Comparison of ENCODE assay signal across 8 cellular contexts in genomic region chr9:127976943-127977871, GRCh38.
DNase-seq lines count a peak whose midpoint lies in the region; ATAC-seq, FAIRE-seq and TF ChIP-seq lines count a peak whose summit lies in the region.

No MANE protein-coding gene starts in this region.

- no peaks in the 10 kb centered on the region for H3K9me3 ChIP-seq in DOHH2 (ENCODE audit: control insufficient read depth, insufficient read depth, low read length)
- H3K9me3 ChIP-seq in OCI-LY3 (ENCODE audit: insufficient read depth, low read length) = no peaks in the 10 kb centered on the region
- H3K9me3 ChIP-seq in effector memory CD4-positive, alpha-beta T cell (ENCODE audit: control insufficient read depth, low read length) = no peaks in the 10 kb centered on the region

- H3K36me3 ChIP-seq in DOHH2 (ENCODE audit: control insufficient read depth, low read length) (peaks cover 80% of the 10 kb centered on the region), OCI-LY3 (replicated peaks; ENCODE audit: low read depth, low read length) (no peaks in the 10 kb centered on the region)
- H3K36me3 ChIP-seq in effector memory CD4-positive, alpha-beta T cell (ENCODE audit: control insufficient read depth, insufficient read depth, low read length) = peaks cover 3% of the 10 kb centered on the region

- H3K79me2 ChIP-seq in DOHH2 (ENCODE audit: control insufficient read depth, low read length) (peaks cover 93% of the 10 kb centered on the region), OCI-LY3 (ENCODE audit: low read length) (peaks cover 48% of the 10 kb centered on the region)

- peak overlapping the region; percentile 83 for H3K27ac ChIP-seq in DOHH2 (ENCODE audit: low read depth, low read length)
- H3K27ac ChIP-seq in OCI-LY3 (ENCODE audit: low read length) = peak overlapping the region; percentile 19; the same call in 1 of the 2 replicates
- H3K27ac ChIP-seq in effector memory CD4-positive, alpha-beta T cell (ENCODE audit: insufficient read depth, low read length, poor library complexity, severe bottlenecking) = peak overlapping the region; percentile 90

- ATAC-seq in GM21381 (IDR thresholded peaks at IDR 0.05; ENCODE audit: unreplicated experiment) (no peak), HG03520 (IDR thresholded peaks at IDR 0.05; ENCODE audit: unreplicated experiment) (no peak)

- no peaks in the 10 kb centered on the region for H3K9me2 ChIP-seq in DOHH2 (replicated peaks; ENCODE audit: control insufficient read depth, low read length)

- peaks cover 5% of the 10 kb centered on the region for H3F3A ChIP-seq in DOHH2 (ENCODE audit: control insufficient read depth, insufficient read depth)

- H2AFZ ChIP-seq in OCI-LY3 (ENCODE audit: low read depth, low read length) = no peak overlapping the region

- H3K4me2 ChIP-seq in DOHH2 (ENCODE audit: low read length) (peak overlapping the region; percentile 92), OCI-LY3 (ENCODE audit: low read length) (peak overlapping the region; percentile 76)

- H3K27me3 ChIP-seq in DOHH2 (ENCODE audit: control insufficient read depth, low read length) (no peaks in the 10 kb centered on the region), OCI-LY3 (ENCODE audit: low read depth, low read length) (no peaks in the 10 kb centered on the region)
- H3K27me3 ChIP-seq in effector memory CD4-positive, alpha-beta T cell (replicated peaks; ENCODE audit: control insufficient read depth, insufficient read depth, low read length, poor library complexity, severe bottlenecking) = no peaks in the 10 kb centered on the region

- H3K4me1 ChIP-seq in DOHH2 (ENCODE audit: control insufficient read depth, low read length) = peaks cover 68% of the 10 kb centered on the region
- H3K4me1 ChIP-seq in OCI-LY3 (ENCODE audit: low read length) = peaks cover 47% of the 10 kb centered on the region
- peaks cover 64% of the 10 kb centered on the region for H3K4me1 ChIP-seq in effector memory CD4-positive, alpha-beta T cell (ENCODE audit: control insufficient read depth, insufficient read depth, low read length, poor library complexity, severe bottlenecking)

- H3K4me3 ChIP-seq in DOHH2 (ENCODE audit: low read length) (peak overlapping the region; percentile 95), OCI-LY3 (ENCODE audit: low read length) (peak overlapping the region; percentile 41)
- peak overlapping the region; percentile 87 for H3K4me3 ChIP-seq in effector memory CD4-positive, alpha-beta T cell (ENCODE audit: insufficient read depth, low read depth, low read length, poor library complexity, severe bottlenecking)

- no peak for FAIRE-seq in urothelium cell line (lab: Jason Lieb, UNC)

- no peak for DNase-seq in effector memory CD4-positive, alpha-beta T cell
- peak; percentile 12 for DNase-seq in pons (ENCODE audit: low spot score)
- no peak for DNase-seq in NCI-H2171 (lab: John Stamatoyannopoulos, UW)
- DNase-seq in urothelium cell line (ENCODE audit: low spot score) = no peak

- TF ChIP-seq CTCF in DOHH2 (IDR thresholded peaks at IDR 0.05; ENCODE audit: low read depth, low read length, poor library complexity, severe bottlenecking) (no peak), OCI-LY3 (IDR thresholded peaks at IDR 0.05; ENCODE audit: low read depth, low read length) (no peak)

- H3K9ac ChIP-seq in OCI-LY3 (ENCODE audit: low read length) = peak overlapping the region; percentile 39

- peaks cover 52% of the 10 kb centered on the region for H4K20me1 ChIP-seq in DOHH2 (ENCODE audit: control insufficient read depth, insufficient read depth, low read depth, low read length)
- H4K20me1 ChIP-seq in OCI-LY3 (ENCODE audit: insufficient read depth, low read length) = peaks cover 20% of the 10 kb centered on the region; the same call in 1 of the 2 replicates

Comparison
In these comparisons a context has a peak if more than half of its experiments do, and no peak if none do; other contexts are left out.
1. H3K27ac ChIP-seq: peak in every context shown above with its lines; median percentile 90 in effector memory CD4-positive, alpha-beta T cell; 83 in DOHH2; 19 in OCI-LY3.
2. H3K4me3 ChIP-seq: peak in every context shown above with its lines; median percentile 95 in DOHH2; 87 in effector memory CD4-positive, alpha-beta T cell; 41 in OCI-LY3.